Comparison of ENCODE assay signal across 31 cellular contexts in the genomic region with DNA sequence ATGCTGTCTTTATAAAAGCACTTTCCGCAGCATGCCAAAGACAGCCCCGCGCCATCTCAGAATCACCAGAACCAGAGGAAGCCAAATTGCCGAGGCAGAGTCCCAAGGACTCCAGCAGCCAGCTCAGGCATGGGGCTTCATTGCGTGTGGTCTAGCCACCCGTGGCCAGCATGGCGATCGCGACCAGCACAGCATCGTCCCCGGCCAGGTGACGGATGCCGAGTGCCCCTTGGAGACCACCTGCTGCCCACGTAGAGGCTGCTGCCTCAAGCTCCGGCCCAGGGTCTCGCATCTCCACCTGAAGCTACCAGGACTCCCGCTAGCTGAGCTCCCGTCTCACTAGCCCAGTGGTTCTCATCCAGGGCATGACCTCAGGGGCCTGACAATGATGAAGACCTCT.
"Had no signal": no experiment of that assay in that cellular context is flagged by ENCODE, and none has a peak within 500 bp of the region (broad histone marks: within the 10 kb centered on the region; RNA-seq: fewer than 3 reads in every experiment).

No MANE protein-coding gene starts in this region.

- DNase-seq: activated CD4-positive, alpha-beta memory T cell treated with anti-CD3 and anti-CD28 coated beads, Interleukin-2, amount 10 ng/mL, durations not matched to agents 7 days and 5 days; activated CD4-positive, alpha-beta T cell treated with anti-CD3 and anti-CD28 coated beads for 1 hour; activated CD4-positive, alpha-beta T cell treated with anti-CD3 and anti-CD28 coated beads for 36 hours; activated CD4-positive, alpha-beta T cell treated with anti-CD3 and anti-CD28 coated beads for 48 hours; activated CD4-positive, alpha-beta T cell treated with anti-CD3 and anti-CD28 coated beads, Interleukin-2, amount 10 ng/mL, durations not matched to agents 7 days and 5 days; activated CD4-positive, alpha-beta T cell treated with anti-CD3 and anti-CD28 coated beads, Interleukin-2, amount 50 U/mL, for 48 hours; activated CD4-positive, CD25-positive, alpha-beta regulatory T cell; activated CD8-positive, alpha-beta memory T cell treated with anti-CD3 and anti-CD28 coated beads for 24 hours; activated CD8-positive, alpha-beta memory T cell treated with anti-CD3 and anti-CD28 coated beads, Interleukin-2, amount 10 ng/mL, durations not matched to agents 7 days and 5 days; activated CD8-positive, alpha-beta memory T cell treated with anti-CD3 and anti-CD28 coated beads, Interleukin-2, amount 50 U/mL, for 48 hours; activated CD8-positive, alpha-beta T cell treated with anti-CD3 and anti-CD28 coated beads, Interleukin-2, amount 10 ng/mL, durations not matched to agents 7 days and 5 days; activated effector memory CD4-positive, alpha-beta T cell treated with Interleukin-2 at 50 U/mL for 16 hours; activated gamma-delta T cell; activated naive CD4-positive, alpha-beta T cell treated with anti-CD3 and anti-CD28 coated beads, Interleukin-2, amount 10 ng/mL, durations not matched to agents 7 days and 5 days; activated naive CD4-positive, alpha-beta T cell treated with Interleukin-2 at 50 U/mL for 16 hours; activated naive CD8-positive, alpha-beta T cell treated with anti-CD3 and anti-CD28 coated beads, Interleukin-2, amount 10 ng/mL, durations not matched to agents 7 days and 5 days; activated naive CD8-positive, alpha-beta T cell treated with anti-CD3 and anti-CD28 coated beads, Interleukin-2, amount 50 U/mL, for 24 hours; activated T-cell treated with anti-CD3 and anti-CD28 coated beads, Interleukin-2, amount 50 U/mL, for 24 hours; activated T-cell treated with anti-CD3 and anti-CD28 coated beads, Interleukin-2, amount 50 U/mL, for 48 hours; amygdala; anterior cingulate cortex; caudate nucleus; cerebellar nuclear complex; T-helper 1 cell; T-helper 2 cell; T-helper 9 cell; WERI-Rb-1 had no signal

- H3K9me3 ChIP-seq: ascending aorta had no signal

- H3K27me3 ChIP-seq: ascending aorta, cardiac muscle cell had no signal

- ATAC-seq: activated CD4-positive, alpha-beta T cell treated with anti-CD3 and anti-CD28 coated beads for 36 hours; activated CD4-positive, CD25-positive, alpha-beta regulatory T cell treated with anti-CD3 and anti-CD28 coated beads, Interleukin-2, amount 50 U/mL, for 24 hours; activated CD8-positive, alpha-beta memory T cell treated with anti-CD3 and anti-CD28 coated beads, Interleukin-2, amount 10 ng/mL, durations not matched to agents 7 days and 5 days; activated CD8-positive, alpha-beta T cell treated with anti-CD3 and anti-CD28 coated beads, Interleukin-2, amount 10 ng/mL, durations not matched to agents 7 days and 5 days; activated naive CD8-positive, alpha-beta T cell treated with anti-CD3 and anti-CD28 coated beads, Interleukin-2, amount 50 U/mL, for 24 hours; WTC11 had no signal

- H3K4me3 ChIP-seq: ascending aorta, cardiac muscle cell had no signal

- H3K4me1 ChIP-seq: ascending aorta had no signal

- H3K36me3 ChIP-seq: ascending aorta, cardiac muscle cell, WERI-Rb-1 had no signal

- H3K27ac ChIP-seq: ascending aorta, cardiac muscle cell, WERI-Rb-1 had no signal
